Comparison of ENCODE assay signal across 8 cellular contexts in the genomic region with DNA sequence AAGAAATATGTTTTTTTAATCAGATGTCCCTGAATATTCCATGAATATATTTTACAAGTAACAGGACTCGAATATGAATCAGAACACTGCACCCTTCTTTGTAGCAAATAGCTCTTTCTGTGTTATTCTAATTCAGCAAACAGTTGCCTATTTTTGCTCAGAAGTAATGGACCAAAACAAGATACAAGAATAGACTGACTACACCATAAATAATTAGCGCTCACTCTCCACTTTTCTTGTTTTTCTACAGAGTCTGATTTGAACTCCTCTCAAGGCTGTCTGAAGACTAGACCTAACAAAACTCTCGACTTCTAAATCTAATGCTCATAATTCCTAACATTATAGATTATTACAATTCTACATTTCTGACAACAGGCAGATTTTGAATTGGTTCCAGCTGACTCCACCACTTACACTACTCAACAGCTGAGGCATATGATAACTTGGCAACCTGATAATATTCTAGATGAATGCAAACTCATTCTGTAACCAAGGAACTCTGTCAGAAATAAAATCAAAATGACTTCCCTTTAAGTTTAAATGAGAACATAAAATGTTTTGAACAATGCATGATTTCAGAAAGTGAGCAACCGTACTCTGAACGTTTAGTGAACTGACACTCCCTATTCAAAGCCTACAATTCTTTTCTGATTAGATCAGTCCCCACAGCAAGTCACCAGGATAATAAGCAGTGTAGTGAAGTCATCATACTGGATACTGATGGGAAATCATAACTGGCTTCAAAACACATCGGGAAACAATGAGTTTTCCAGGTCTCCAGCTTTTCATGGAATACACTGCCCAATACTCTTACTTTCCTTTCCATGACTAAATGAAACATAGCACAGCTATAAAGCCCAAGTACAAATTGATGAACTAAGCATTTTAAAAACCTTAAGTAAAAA.
DNase-seq lines count a peak whose midpoint lies in the region; ATAC-seq and TF ChIP-seq lines count a peak whose summit lies in the region.

No MANE protein-coding gene starts in this region.

- no peaks in the 10 kb centered on the region for H3K36me3 ChIP-seq in heart left ventricle

- no peaks in the 10 kb centered on the region for H3K27me3 ChIP-seq in heart left ventricle

- intact Hi-C loops in heart left ventricle (cut with DNase I), result loop anchor here in 7 of 10 donors (2.0 to 5.0 kb wide), 5 partner anchors 26 to 128 kb away; no protein-coding TSS in a partner anchor

- peaks cover 10 to 17% of the 10 kb centered on the region in 2 donors for H3K4me1 Mint-ChIP-seq in immature natural killer cell

- ATAC-seq in heart left ventricle, result peak in 3 of 4 donors; percentile 33 to 75 (median 71)
- no peak for ATAC-seq in activated CD4-positive, CD25-positive, alpha-beta regulatory T cell treated with anti-CD3 and anti-CD28 coated beads, Interleukin-2, amount 50 U/mL, for 24 hours

- WGBS in heart left ventricle, 4 donors, result 18 to 25% (median 21%) methylated on average over 6 of the region's 6 CpGs

- H3K27me3 Mint-ChIP-seq in immature natural killer cell (ENCODE audit: low read depth in 3 of 3), result peaks cover 4 to 10% (median 6%) of the 10 kb centered on the region in 3 donors

- peak overlapping the region; percentile 24 to 97 (median 91) for H3K27ac ChIP-seq in heart left ventricle
- H3K27ac ChIP-seq in temporal lobe (ENCODE audit: low read depth, low read length), result peak overlapping the region; percentile 67

- H3K36me3 Mint-ChIP-seq in immature natural killer cell, result peaks cover 0 to 4% (median 0%) of the 10 kb centered on the region in 3 donors

- peaks cover 0 to 4% (median 0%) of the 10 kb centered on the region in 6 donors for H3K9me3 Mint-ChIP-seq in immature natural killer cell

- peak in 1 of 2 donors; percentile 28 for TF ChIP-seq POLR2A in heart left ventricle (IDR thresholded peaks at IDR 0.05)

- H3K4me3 Mint-ChIP-seq in immature natural killer cell, result no peak overlapping the region

- peak overlapping the region; percentile 90 for H3K4me3 ChIP-seq in HFF-Myc (replicated peaks; ENCODE audit: low read depth, low read length)
- H3K4me3 ChIP-seq in heart left ventricle, result peak overlapping the region in 11 of 12 donors; percentile 28 to 90 (median 76)

- DNase-seq in HFF-Myc (ENCODE audit: extremely low read depth, low read depth) (no peak), SW480 (ENCODE audit: low spot score) (peak; percentile 85), heart left ventricle (no peak), HuH-7.5 (ENCODE audit: low spot score) (no peak), immature natural killer cell (no peak), NCI-H187 (lab: John Stamatoyannopoulos, UW) (no peak)

- no peaks in the 10 kb centered on the region for H3K9me3 ChIP-seq in heart left ventricle

- H3K4me1 ChIP-seq in heart left ventricle, result peaks cover 0 to 54% (median 19%) of the 10 kb centered on the region in 12 donors

- TF ChIP-seq CTCF in HFF-Myc (IDR thresholded peaks at IDR 0.05; ENCODE audit: low read depth, low read length, missing control alignments), result no peak
- TF ChIP-seq CTCF in heart left ventricle (IDR thresholded peaks at IDR 0.05), result no peak

- H3K27ac Mint-ChIP-seq in immature natural killer cell, result no peak overlapping the region

Comparison
In these comparisons a context has a peak if more than half of its experiments do, and no peak if none do; other contexts are left out.
1. ATAC-seq: peak in heart left ventricle (3 of 4); none in activated CD4-positive, CD25-positive, alpha-beta regulatory T cell treated with anti-CD3 and anti-CD28 coated beads, Interleukin-2, amount 50 U/mL, for 24 hours (0 of 2).